19 cellular contexts compared by ENCODE assay signal in genomic region chr6:116381000-116381399, GRCh38. TPM values are rescaled to one million over a fixed set of nuclear protein-coding genes. Genes with fewer than 3 reads are reported as not detected.
DNase-seq lines count a peak whose midpoint lies in the region; ATAC-seq, FAIRE-seq and TF ChIP-seq lines count a peak whose summit lies in the region.
"Had no signal": no experiment of that assay in that cellular context is flagged by ENCODE, and none has a peak within 500 bp of the region (broad histone marks: within the 10 kb centered on the region; RNA-seq: fewer than 3 reads in every experiment).

No MANE protein-coding gene starts in this region.

- no peaks in the 10 kb centered on the region for H3K27me3 Mint-ChIP-seq in astrocyte (ENCODE audit: low read depth, unreplicated experiment)

- peaks cover 89% of the 10 kb centered on the region for H3K79me2 ChIP-seq in astrocyte (ENCODE audit: insufficient read depth, low read length)

- FAIRE-seq in astrocyte (lab: Jason Lieb, UNC): peak; percentile 41
- FAIRE-seq: GM18507, GM19239 had no signal

- WGBS in transverse colon (ENCODE audit: low coverage in 1 of 2), 2 donors: 35 to 42% methylated on average over 2 to 3 of the region's 3 CpGs

- H3K36me3 ChIP-seq in astrocyte (ENCODE audit: insufficient read depth, low read length): no peaks in the 10 kb centered on the region
- no peaks in the 10 kb centered on the region for H3K36me3 ChIP-seq in transverse colon
- H3K36me3 ChIP-seq: MG63 had no signal

- DNase-seq in NCI-H526 treated with DMSO at 0.1 percent for 48 hours (lab: John Stamatoyannopoulos, UW): peak; percentile 28
- no peak for DNase-seq in NCI-H526 (lab: John Stamatoyannopoulos, UW)
- DNase-seq in astrocyte (ENCODE audit: low read depth): no peak
- DNase-seq in fibroblast of pulmonary artery (ENCODE audit: low read depth): peak; percentile 77
- peak; percentile 29 for DNase-seq in transverse colon
- DNase-seq in C1 segment of cervical spinal cord (lab: John Stamatoyannopoulos, UW): no peak
- DNase-seq: 8988T, COR-L47, GM23248, KBM-7, MG63, NCI-H1105, NCI-H187, NCI-H2171 had no signal

- H3K4me3 ChIP-seq in astrocyte (ENCODE audit: insufficient read depth, low read depth, low read length) (no peak overlapping the region), fibroblast of pulmonary artery (replicated peaks; ENCODE audit: low read depth, low read length) (no peak overlapping the region), transverse colon (no peak overlapping the region)
- H3K4me3 ChIP-seq: GM23248, MG63 had no signal

- H3K4me1 Mint-ChIP-seq in astrocyte (ENCODE audit: low read depth, unreplicated experiment): peaks cover 51% of the 10 kb centered on the region

- TF ChIP-seq CTCF in astrocyte (IDR thresholded peaks at IDR 0.05; ENCODE audit: insufficient read depth, low read depth, low read length) (no peak), fibroblast of pulmonary artery (IDR thresholded peaks at IDR 0.05; ENCODE audit: low read length, missing control alignments) (no peak), transverse colon (IDR thresholded peaks at IDR 0.05) (no peak)

- no peak for ATAC-seq in HG03045 (IDR thresholded peaks at IDR 0.05; ENCODE audit: unreplicated experiment)
- no peak for ATAC-seq in HG02884 (IDR thresholded peaks at IDR 0.05; ENCODE audit: unreplicated experiment)

- H3K27ac Mint-ChIP-seq in astrocyte (ENCODE audit: unreplicated experiment): no peak overlapping the region

- intact Hi-C loops in transverse colon (cut with DNase I; ENCODE audit: low total_unique reads): no loop called here

- H3K9me3 ChIP-seq in astrocyte (ENCODE audit: insufficient read depth, low read depth, low read length) (no peaks in the 10 kb centered on the region), transverse colon (no peaks in the 10 kb centered on the region)
- H3K9me3 ChIP-seq: MG63 had no signal

- H3K4me3 Mint-ChIP-seq in astrocyte (ENCODE audit: unreplicated experiment): no peak overlapping the region
- H3K4me3 Mint-ChIP-seq: CD14-positive monocyte had no signal

- no peak overlapping the region for H3K4me2 ChIP-seq in astrocyte (ENCODE audit: low read length)

- H3K9me3 Mint-ChIP-seq in astrocyte (ENCODE audit: unreplicated experiment): no peaks in the 10 kb centered on the region
- H3K9me3 Mint-ChIP-seq: CD14-positive monocyte had no signal

- H3K4me1 ChIP-seq in astrocyte (ENCODE audit: insufficient read depth, low read length): peaks cover 13% of the 10 kb centered on the region
- peaks cover 0 to 51% (median 23%) of the 10 kb centered on the region in 4 donors for H3K4me1 ChIP-seq in transverse colon

- peaks cover 12% of the 10 kb centered on the region for H3K36me3 Mint-ChIP-seq in astrocyte (ENCODE audit: low read depth, unreplicated experiment)

- in situ Hi-C loops in transverse colon (cut with MboI; ENCODE audit: low pct_ligation_motif_present in 1 of 4, low pct_unique_long_range_greater_than_20kb in 1 of 4, low sequenced_read_pairs in 3 of 4): no loop called here

- no peak overlapping the region for H3K27ac ChIP-seq in astrocyte (ENCODE audit: low read depth, low read length)
- H3K27ac ChIP-seq in transverse colon: no peak overlapping the region
- H3K27ac ChIP-seq: GM23248 had no signal

- TF ChIP-seq EP300 in transverse colon (IDR thresholded peaks at IDR 0.05; ENCODE audit: low read depth): no peak

- TF ChIP-seq POLR2A in transverse colon (IDR thresholded peaks at IDR 0.05): no peak

- H2AFZ ChIP-seq in astrocyte (ENCODE audit: low read depth, low read length): no peak overlapping the region
- H2AFZ ChIP-seq: GM23248 had no signal

- H3K27me3 ChIP-seq in astrocyte (ENCODE audit: insufficient read depth, low read length): no peaks in the 10 kb centered on the region
- H3K27me3 ChIP-seq in transverse colon: peaks cover 20% of the 10 kb centered on the region
- H3K27me3 ChIP-seq: MG63 had no signal

- no peak overlapping the region for H3K9ac ChIP-seq in astrocyte (ENCODE audit: low read length)
- H3K9ac ChIP-seq: GM23248 had no signal

- H4K20me1 ChIP-seq in astrocyte (ENCODE audit: insufficient read depth, low read length): peaks cover 68% of the 10 kb centered on the region

RNA-seq across cellular contexts. Expression of gene DSE, which starts 10.3 kb away (rescaled TPM):
- 83.2 and 83.7 TPM in 2 replicates for total RNA-seq in astrocyte
- total RNA-seq in transverse colon: 10 to 100 TPM in 2 of 4 donors, 1 to 10 TPM in 2; 3.8 to 16.7 (median 9.2) TPM

Comparison
In these comparisons a context has a peak if more than half of its experiments do, and no peak if none do; other contexts are left out.
1. DNase-seq: peak in NCI-H526 treated with DMSO at 0.1 percent for 48 hours (single experiment), fibroblast of pulmonary artery (single experiment) and transverse colon (single experiment); none in NCI-H526 (0 of 2), astrocyte (single experiment) and C1 segment of cervical spinal cord (0 of 14).